Comparison of ENCODE assay signal across 9 cellular contexts in the genomic region with DNA sequence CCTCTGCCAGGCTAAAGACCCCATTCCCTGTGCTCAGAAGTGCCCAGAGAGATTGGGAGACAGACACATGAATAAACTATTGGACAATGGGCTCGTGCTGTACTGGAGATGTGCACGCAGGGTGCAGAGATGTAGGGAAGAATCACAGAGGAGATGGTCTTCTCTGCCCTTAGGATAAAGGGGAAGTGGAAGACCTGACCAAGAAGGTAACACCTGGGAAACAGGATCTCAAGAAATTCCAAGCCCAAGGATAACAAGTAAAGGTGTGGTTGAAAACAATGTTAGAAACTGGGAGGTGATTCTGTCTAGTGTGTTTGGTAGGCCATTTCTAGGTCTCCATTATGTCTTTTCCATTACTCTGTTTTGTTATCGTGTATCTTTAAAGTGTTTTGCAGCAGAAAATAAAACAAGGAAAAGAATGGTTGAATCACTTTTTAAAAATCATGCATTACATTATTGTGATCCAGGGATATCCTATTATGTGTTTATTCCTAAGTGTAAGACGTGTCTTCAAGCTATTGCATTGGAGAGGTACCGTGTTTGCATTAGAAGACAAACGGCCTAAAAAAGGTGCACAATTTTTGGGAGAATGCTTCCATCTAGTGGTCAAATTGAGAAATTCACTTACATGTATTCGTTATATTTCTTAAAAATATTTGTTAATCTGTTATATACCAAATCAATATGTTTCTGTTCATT. TPM values are rescaled to one million over a fixed set of nuclear protein-coding genes. Genes with fewer than 3 reads are reported as not detected.
DNase-seq lines count a peak whose midpoint lies in the region; ATAC-seq, FAIRE-seq and TF ChIP-seq lines count a peak whose summit lies in the region.
"Had no signal": no experiment of that assay in that cellular context is flagged by ENCODE, and none has a peak within 500 bp of the region (broad histone marks: within the 10 kb centered on the region; RNA-seq: fewer than 3 reads in every experiment).

No MANE protein-coding gene starts in this region.

- no peak overlapping the region for H3K27ac ChIP-seq in astrocyte (ENCODE audit: low read depth, low read length)

- no peak overlapping the region for H2AFZ ChIP-seq in astrocyte (ENCODE audit: low read depth, low read length)

- no peaks in the 10 kb centered on the region for H3K36me3 Mint-ChIP-seq in astrocyte (ENCODE audit: low read depth, unreplicated experiment)

- no peak overlapping the region for H3K4me2 ChIP-seq in astrocyte (ENCODE audit: low read length)

- no peaks in the 10 kb centered on the region for H3K79me2 ChIP-seq in astrocyte (ENCODE audit: insufficient read depth, low read length)

- no peak overlapping the region for H3K4me3 ChIP-seq in astrocyte (ENCODE audit: insufficient read depth, low read depth, low read length)

- H3K4me1 Mint-ChIP-seq in astrocyte (ENCODE audit: low read depth, unreplicated experiment), result no peaks in the 10 kb centered on the region

- H3K27ac Mint-ChIP-seq in astrocyte (ENCODE audit: unreplicated experiment), result no peak overlapping the region
- H3K27ac Mint-ChIP-seq: dendritic cell treated with granulocyte-macrophage colony-stimulating factor and Interleukin-4, amounts not matched to agents 40 ng/mL and 50 ng/mL, for 4 days had no signal

- no peak overlapping the region for H3K9ac ChIP-seq in astrocyte (ENCODE audit: low read length)

- TF ChIP-seq POLR2A in GM12891 (IDR thresholded peaks at IDR 0.05; ENCODE audit: low read depth, low read length), result no peak

- peak; percentile 43 for TF ChIP-seq CTCF in astrocyte (IDR thresholded peaks at IDR 0.05; ENCODE audit: insufficient read depth, low read depth, low read length)

- no peaks in the 10 kb centered on the region for H3K4me1 ChIP-seq in astrocyte (ENCODE audit: insufficient read depth, low read length)

- H3K9me3 Mint-ChIP-seq in astrocyte (ENCODE audit: unreplicated experiment), result no peaks in the 10 kb centered on the region
- H3K9me3 Mint-ChIP-seq: dendritic cell treated with granulocyte-macrophage colony-stimulating factor and Interleukin-4, amounts not matched to agents 40 ng/mL and 50 ng/mL, for 4 days had no signal

- ATAC-seq in HG02981 (IDR thresholded peaks at IDR 0.05; ENCODE audit: unreplicated experiment) (peak; percentile 56), HG02678 (IDR thresholded peaks at IDR 0.05; ENCODE audit: unreplicated experiment) (no peak)

- in situ Hi-C loops in ACHN (cut with HindIII; ENCODE audit: low pct_ligation_motif_present, low pct_unique_long_range_greater_than_20kb, low sequenced_read_pairs), result no loop called here

- H3K27me3 ChIP-seq in astrocyte (ENCODE audit: insufficient read depth, low read length), result no peaks in the 10 kb centered on the region

- peaks cover 5% of the 10 kb centered on the region for H3K27me3 Mint-ChIP-seq in astrocyte (ENCODE audit: low read depth, unreplicated experiment)

- H3K36me3 ChIP-seq in astrocyte (ENCODE audit: insufficient read depth, low read length), result no peaks in the 10 kb centered on the region

- no peaks in the 10 kb centered on the region for H4K20me1 ChIP-seq in astrocyte (ENCODE audit: insufficient read depth, low read length)

- H3K9me3 ChIP-seq in astrocyte (ENCODE audit: insufficient read depth, low read depth, low read length), result no peaks in the 10 kb centered on the region

- no peak overlapping the region for H3K4me3 Mint-ChIP-seq in astrocyte (ENCODE audit: unreplicated experiment)
- H3K4me3 Mint-ChIP-seq: dendritic cell treated with granulocyte-macrophage colony-stimulating factor and Interleukin-4, amounts not matched to agents 40 ng/mL and 50 ng/mL, for 4 days had no signal

- DNase-seq in ACHN (peak; percentile 69), GM12891 (ENCODE audit: insufficient read length, low spot score) (no peak), NCI-H2171 (lab: John Stamatoyannopoulos, UW) (peak; percentile 20), astrocyte (ENCODE audit: low read depth) (peak; percentile 27), kidney glomerular epithelial cell (lab: John Stamatoyannopoulos, UW) (peak; percentile 21)
- no peak for DNase-seq in activated naive CD4-positive, alpha-beta T cell treated with Interleukin-2 at 50 U/mL for 16 hours

- FAIRE-seq in GM12891 (lab: Jason Lieb, UNC) (no peak), astrocyte (lab: Jason Lieb, UNC) (no peak)

TF ChIP-seq in GM12891, 5 proteins besides CTCF, POLR2A, EP300 and RAD21:
- TF ChIP-seq PAX5 (IDR thresholded peaks at IDR 0.05; ENCODE audit: insufficient read depth, low read length, severe bottlenecking) (no peak), TAF1 (IDR thresholded peaks at IDR 0.05; ENCODE audit: low read depth, low read length) (no peak), SPI1 (IDR thresholded peaks at IDR 0.05; ENCODE audit: low read depth, low read length) (peak; percentile 71), POU2F2 (IDR thresholded peaks at IDR 0.05; ENCODE audit: low read depth, low read length) (no peak), POLR2AphosphoS5 (IDR thresholded peaks at IDR 0.05; ENCODE audit: low read depth, low read length) (no peak)
TF ChIP-seq in GM12891: peak in this region for 1.

RNA-seq across cellular contexts. Expression of gene KCTD3, which starts 40.8 kb away (rescaled TPM):
- 3.7 TPM for polyA plus RNA-seq in GM12891 (2012; ENCODE audit: low read depth, missing spikeins)
- total RNA-seq in astrocyte, result 24.2 and 25.2 TPM in 2 replicates

Comparison
In these comparisons a context has a peak if more than half of its experiments do, and no peak if none do; other contexts are left out.
1. DNase-seq: peak in ACHN (single experiment), NCI-H2171 (single experiment), astrocyte (single experiment) and kidney glomerular epithelial cell (single experiment); none in GM12891 (single experiment) and activated naive CD4-positive, alpha-beta T cell treated with Interleukin-2 at 50 U/mL for 16 hours (single experiment).